Comparison of ENCODE assay signal across 1 cellular context in genomic region chr3:55330355-55330754, GRCh38.
TF ChIP-seq lines count a peak whose summit lies in the region.

No MANE protein-coding gene starts in this region.

TF ChIP-seq in SK-N-SH, 30 proteins besides CTCF, POLR2A, EP300 and RAD21 (continued from another document):
- TF ChIP-seq IRF3 (IDR thresholded peaks at IDR 0.05; ENCODE audit: low read depth, low read length) (no peak), RXRA (IDR thresholded peaks at IDR 0.05; ENCODE audit: borderline replicate concordance, low read depth) (peak; percentile 42; the same call in 1 of the 2 replicates), SIN3A (IDR thresholded peaks at IDR 0.05; ENCODE audit: borderline replicate concordance, low read depth, low read length) (no peak), RCOR1 (IDR thresholded peaks at IDR 0.05; ENCODE audit: low read length) (no peak), SMC3 (IDR thresholded peaks at IDR 0.05; ENCODE audit: low read depth, low read length) (no peak), NRF1 (IDR thresholded peaks at IDR 0.05; ENCODE audit: low read depth, low read length) (no peak), RFX5 (IDR thresholded peaks at IDR 0.05; ENCODE audit: low read length) (no peak), FOXJ3 (CRISPR knock-in tag; IDR thresholded peaks at IDR 0.05) (no peak), USF1 (IDR thresholded peaks at IDR 0.05; ENCODE audit: borderline replicate concordance, low read depth) (no peak), TAF1 (IDR thresholded peaks at IDR 0.05; ENCODE audit: borderline replicate concordance, low read depth, low read length) (no peak), JUND (IDR thresholded peaks at IDR 0.05) (peak; percentile 82), EZH2phosphoT487 (IDR thresholded peaks at IDR 0.05; ENCODE audit: borderline replicate concordance, low read depth) (no peak), NFIC (IDR thresholded peaks at IDR 0.05; ENCODE audit: borderline replicate concordance) (peak; percentile 58), MEF2A (IDR thresholded peaks at IDR 0.05; ENCODE audit: borderline replicate concordance, low read depth) (no peak; the same call in 1 of the 2 replicates)
- TF ChIP-seq, protein P1, sequence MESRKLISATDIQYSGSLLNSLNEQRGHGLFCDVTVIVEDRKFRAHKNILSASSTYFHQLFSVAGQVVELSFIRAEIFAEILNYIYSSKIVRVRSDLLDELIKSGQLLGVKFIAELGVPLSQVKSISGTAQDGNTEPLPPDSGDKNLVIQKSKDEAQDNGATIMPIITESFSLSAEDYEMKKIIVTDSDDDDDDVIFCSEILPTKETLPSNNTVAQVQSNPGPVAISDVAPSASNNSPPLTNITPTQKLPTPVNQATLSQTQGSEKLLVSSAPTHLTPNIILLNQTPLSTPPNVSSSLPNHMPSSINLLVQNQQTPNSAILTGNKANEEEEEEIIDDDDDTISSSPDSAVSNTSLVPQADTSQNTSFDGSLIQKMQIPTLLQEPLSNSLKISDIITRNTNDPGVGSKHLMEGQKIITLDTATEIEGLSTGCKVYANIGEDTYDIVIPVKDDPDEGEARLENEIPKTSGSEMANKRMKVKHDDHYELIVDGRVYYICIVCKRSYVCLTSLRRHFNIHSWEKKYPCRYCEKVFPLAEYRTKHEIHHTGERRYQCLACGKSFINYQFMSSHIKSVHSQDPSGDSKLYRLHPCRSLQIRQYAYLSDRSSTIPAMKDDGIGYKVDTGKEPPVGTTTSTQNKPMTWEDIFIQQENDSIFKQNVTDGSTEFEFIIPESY (IDR thresholded peaks at IDR 0.05; ENCODE audit: borderline replicate concordance, low read depth) = no peak
- TF ChIP-seq, protein P2, sequence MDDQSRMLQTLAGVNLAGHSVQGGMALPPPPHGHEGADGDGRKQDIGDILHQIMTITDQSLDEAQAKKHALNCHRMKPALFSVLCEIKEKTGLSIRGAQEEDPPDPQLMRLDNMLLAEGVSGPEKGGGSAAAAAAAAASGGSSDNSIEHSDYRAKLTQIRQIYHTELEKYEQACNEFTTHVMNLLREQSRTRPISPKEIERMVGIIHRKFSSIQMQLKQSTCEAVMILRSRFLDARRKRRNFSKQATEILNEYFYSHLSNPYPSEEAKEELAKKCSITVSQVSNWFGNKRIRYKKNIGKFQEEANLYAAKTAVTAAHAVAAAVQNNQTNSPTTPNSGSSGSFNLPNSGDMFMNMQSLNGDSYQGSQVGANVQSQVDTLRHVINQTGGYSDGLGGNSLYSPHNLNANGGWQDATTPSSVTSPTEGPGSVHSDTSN (IDR thresholded peaks at IDR 0.05) = no peak
